ENCODE assay signal across 8 cellular contexts in genomic region chr3:14178247-14179113, GRCh38. TPM values are rescaled to one million over a fixed set of nuclear protein-coding genes. Genes with fewer than 3 reads are reported as not detected.
DNase-seq lines count a peak whose midpoint lies in the region; ATAC-seq and TF ChIP-seq lines count a peak whose summit lies in the region.

TSS of gene LSM3 (plus strand) at chr3:14178817. CDS start at chr3:14178861, 44 bp downstream.
TSS of gene XPC (minus strand) at chr3:14178601. CDS start at chr3:14178568, 33 bp downstream.

- intact Hi-C loops in breast epithelium (cut with DNase I; ENCODE audit: low total_unique reads), result no loop called here

- H3K9me3 ChIP-seq in breast epithelium (no peaks in the 10 kb centered on the region), iPS-18a (ENCODE audit: control insufficient read depth, low read depth, low read length) (no peaks in the 10 kb centered on the region), skeletal muscle satellite cell (replicated peaks; ENCODE audit: low read length) (no peaks in the 10 kb centered on the region)

- TF ChIP-seq CTCF in VCaP (conservative IDR thresholded peaks at IDR 0.05) (no peak), breast epithelium (IDR thresholded peaks at IDR 0.05) (no peak)

- peak within 1 kb of the TSS; percentile 98 for H3K9ac ChIP-seq in iPS-18a (ENCODE audit: low read length)
- peak within 1 kb of the TSS; percentile 95 for H3K9ac ChIP-seq in skeletal muscle satellite cell (ENCODE audit: low read depth, low read length)

- H3K4me3 ChIP-seq in ACC112 (ENCODE audit: low read depth, low read length) (peak within 1 kb of the TSS; percentile 98), breast epithelium (peak within 1 kb of the TSS; percentile 82 to 95 (median 93)), iPS-18a (ENCODE audit: low read length) (peak within 1 kb of the TSS; percentile 99), skeletal muscle satellite cell (ENCODE audit: low read length) (peak within 1 kb of the TSS; percentile 83)

- DNase-seq in NCI-H2196 treated with DMSO at 0.1 percent for 48 hours (lab: John Stamatoyannopoulos, UW; ENCODE audit: unreplicated experiment) (peak; percentile 76), breast epithelium (ENCODE audit: low spot score in 2 of 2) (peak; percentile 96)

- no peaks in the 10 kb centered on the region for H3K27me3 ChIP-seq in ACC112 (ENCODE audit: insufficient read depth, low read length)
- H3K27me3 ChIP-seq in breast epithelium, result no peaks in the 10 kb centered on the region
- no peaks in the 10 kb centered on the region for H3K27me3 ChIP-seq in iPS-18a (ENCODE audit: control insufficient read depth, insufficient read depth, low read length)
- no peaks in the 10 kb centered on the region for H3K27me3 ChIP-seq in skeletal muscle satellite cell (ENCODE audit: control insufficient read depth, insufficient read depth, low read length)

- TF ChIP-seq POLR2A in breast epithelium (IDR thresholded peaks at IDR 0.05), result peak; percentile 95

- ATAC-seq in GM18870 (IDR thresholded peaks at IDR 0.05; ENCODE audit: unreplicated experiment) (peak; percentile 96), HG03135 (IDR thresholded peaks at IDR 0.05; ENCODE audit: unreplicated experiment) (peak; percentile 93)

- peak within 1 kb of the TSS; percentile 83 for H3K4me2 ChIP-seq in skeletal muscle satellite cell (ENCODE audit: low read length)

- H2AFZ ChIP-seq in ACC112 (ENCODE audit: low read length, unreplicated experiment), result peak within 1 kb of the TSS; percentile 95

- H3K4me1 ChIP-seq in ACC112 (ENCODE audit: control insufficient read depth, insufficient read depth, low read length, unreplicated experiment), result peaks cover 30% of the 10 kb centered on the region
- no peaks in the 10 kb centered on the region for H3K4me1 ChIP-seq in breast epithelium
- H3K4me1 ChIP-seq in iPS-18a (ENCODE audit: control insufficient read depth, low read depth, low read length), result peaks cover 11% of the 10 kb centered on the region
- H3K4me1 ChIP-seq in skeletal muscle satellite cell (ENCODE audit: control insufficient read depth, insufficient read depth, low read length), result peaks cover 18% of the 10 kb centered on the region

- peak within 1 kb of the TSS; percentile 76 for H3K27ac ChIP-seq in ACC112 (ENCODE audit: low read depth, low read length)
- peak within 1 kb of the TSS; percentile 91 for H3K27ac ChIP-seq in VCaP
- peak within 1 kb of the TSS; percentile 98 to 99 for H3K27ac ChIP-seq in breast epithelium
- peak within 1 kb of the TSS; percentile 94 for H3K27ac ChIP-seq in iPS-18a (ENCODE audit: low read length)

- H3K36me3 ChIP-seq in ACC112 (ENCODE audit: insufficient read depth, low read length) (peaks cover 18% of the 10 kb centered on the region), breast epithelium (peaks cover 7% of the 10 kb centered on the region), iPS-18a (ENCODE audit: control insufficient read depth, low read depth, low read length) (peaks cover 21% of the 10 kb centered on the region), skeletal muscle satellite cell (ENCODE audit: insufficient read depth, low read length) (peaks cover 14% of the 10 kb centered on the region)

- H3K79me2 ChIP-seq in ACC112 (ENCODE audit: control insufficient read depth, insufficient read depth, low read length, unreplicated experiment), result peaks cover 72% of the 10 kb centered on the region

RNA-seq across cellular contexts. Expression of gene LSM3, which starts in this region (rescaled TPM):
- total RNA-seq in breast epithelium, result 10 to 100 TPM; 10.5 to 11.5 (median 11.5) TPM
- total RNA-seq in skeletal muscle satellite cell (2012; rRNA removed), result 9.4 and 10.6 TPM in 2 replicates

RNA-seq across cellular contexts. Expression of gene XPC, which starts in this region (rescaled TPM):
- total RNA-seq in breast epithelium, result 10 to 100 TPM; 57.4 to 74.2 (median 61.3) TPM
- 19.9 and 31.9 TPM in 2 replicates for total RNA-seq in skeletal muscle satellite cell (2012; rRNA removed)

Comparison
In these comparisons a context has a peak if more than half of its experiments do, and no peak if none do; other contexts are left out.
1. Peak in every context shown above with its lines: DNase-seq, ATAC-seq, H3K4me3 ChIP-seq and H3K27ac ChIP-seq.